In the genomic region with DNA sequence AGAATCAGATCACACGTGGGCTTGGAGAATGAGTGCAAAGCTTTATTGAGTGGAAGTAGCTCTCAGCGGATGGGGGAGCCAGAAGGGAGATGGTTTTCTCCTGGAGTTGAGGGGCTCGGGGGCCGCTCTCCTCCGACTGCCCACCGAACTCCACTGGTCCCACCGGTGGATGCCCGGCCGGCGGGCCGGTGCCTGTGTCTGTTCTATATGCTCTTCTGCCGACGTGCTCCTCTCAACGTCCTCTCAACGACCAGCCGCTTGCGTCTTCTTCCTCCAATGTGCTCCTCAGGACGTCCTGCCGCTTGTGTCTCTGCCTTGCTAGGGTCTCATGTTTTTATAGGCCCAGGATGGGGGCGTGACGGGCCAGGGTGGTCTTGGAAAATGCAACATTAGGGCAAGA, we compare ENCODE assay signal across 26 cellular contexts.
"Had no signal": no experiment of that assay in that cellular context is flagged by ENCODE, and none has a peak within 500 bp of the region (broad histone marks: within the 10 kb centered on the region; RNA-seq: fewer than 3 reads in every experiment).

No MANE protein-coding gene starts in this region.

- H3K27ac Mint-ChIP-seq: dendritic cell treated with granulocyte-macrophage colony-stimulating factor and Interleukin-4, amounts not matched to agents 40 ng/mL and 50 ng/mL, for 4 days; effector memory CD8-positive, alpha-beta T cell; endodermal cell; immature natural killer cell; mesothelial cell of epicardium had no signal

- H3K4me1 Mint-ChIP-seq: endodermal cell, immature natural killer cell had no signal

- H3K27me3 ChIP-seq: colonic mucosa, esophagus squamous epithelium, gastrocnemius medialis, heart right ventricle, left lung had no signal

- H3K4me3 Mint-ChIP-seq: dendritic cell treated with granulocyte-macrophage colony-stimulating factor and Interleukin-4, amounts not matched to agents 40 ng/mL and 50 ng/mL, for 4 days; effector memory CD8-positive, alpha-beta T cell; endodermal cell; immature natural killer cell; mesothelial cell of epicardium had no signal

- H3K27ac ChIP-seq: colonic mucosa, epithelial cell of prostate, esophagus squamous epithelium, gastrocnemius medialis, heart right ventricle, left lung, lower lobe of right lung had no signal

- DNase-seq: colonic mucosa; cortex of kidney; effector CD8-positive, alpha-beta T cell; effector memory CD8-positive, alpha-beta T cell; endodermal cell; erythroblast; esophagus squamous epithelium; foreskin fibroblast; foreskin melanocyte; gastrocnemius medialis; glutamatergic neuron; head of caudate nucleus; heart right ventricle; hippocampal formation; immature natural killer cell; islet precursor cell; left cardiac atrium; left ventricle myocardium superior; lower lobe of right lung; mesenchymal stem cell; mucosa of descending colon had no signal

- H3K36me3 Mint-ChIP-seq: immature natural killer cell had no signal

- H3K36me3 ChIP-seq: colonic mucosa, esophagus squamous epithelium, gastrocnemius medialis, heart right ventricle, left lung, lower lobe of right lung had no signal

- H3K4me3 ChIP-seq: colonic mucosa, esophagus squamous epithelium, gastrocnemius medialis, heart right ventricle, left lung, lower lobe of right lung, mucosa of descending colon had no signal

- H3K27me3 Mint-ChIP-seq: effector memory CD8-positive, alpha-beta T cell had no signal

- H3K9me3 ChIP-seq: colonic mucosa, esophagus squamous epithelium, gastrocnemius medialis, heart right ventricle, left lung, lower lobe of right lung, mucosa of descending colon had no signal

- ATAC-seq: effector memory CD8-positive, alpha-beta T cell; esophagus mucosa; gastrocnemius medialis; heart right ventricle; left cardiac atrium; left lung; left ventricle myocardium superior; lower lobe of right lung; mucosa of descending colon had no signal

- H3K9me3 Mint-ChIP-seq: dendritic cell treated with granulocyte-macrophage colony-stimulating factor and Interleukin-4, amounts not matched to agents 40 ng/mL and 50 ng/mL, for 4 days had no signal

- H3K4me1 ChIP-seq: colonic mucosa, esophagus squamous epithelium, gastrocnemius medialis, heart right ventricle, left lung, lower lobe of right lung had no signal
